In genomic region chr19:39320948-39321831, GRCh38 we compare ENCODE assay signal across 9 cellular contexts. TPM values are rescaled to one million over a fixed set of nuclear protein-coding genes. Genes with fewer than 3 reads are reported as not detected.
DNase-seq lines count a peak whose midpoint lies in the region; ATAC-seq and TF ChIP-seq lines count a peak whose summit lies in the region.
"Had no signal": no experiment of that assay in that cellular context is flagged by ENCODE, and none has a peak within 500 bp of the region (broad histone marks: within the 10 kb centered on the region; RNA-seq: fewer than 3 reads in every experiment).

No MANE protein-coding gene starts in this region.

- no peak for DNase-seq in CD8-positive, alpha-beta T cell
- DNase-seq in chondrocyte (ENCODE audit: low spot score) (no peak), osteocyte (ENCODE audit: extremely low spot score, unreplicated experiment) (no peak), MM.1S (no peak), GM19238 (ENCODE audit: insufficient read length, low spot score) (no peak)

- H3K79me2 ChIP-seq in MM.1S (ENCODE audit: low read length), result no peaks in the 10 kb centered on the region

- no peak overlapping the region for H3K4me2 ChIP-seq in MM.1S (ENCODE audit: low read depth, low read length)

- CTCF ChIA-PET in CD8-positive, alpha-beta T cell (lab: Charles Lee), result no interaction called here

- TF ChIP-seq CTCF in CD8-positive, alpha-beta T cell (IDR thresholded peaks at IDR 0.05), result no peak
- TF ChIP-seq CTCF in chondrocyte (IDR thresholded peaks at IDR 0.05) (no peak), osteocyte (IDR thresholded peaks at IDR 0.05) (no peak), MM.1S (IDR thresholded peaks at IDR 0.05; ENCODE audit: low read length) (no peak)

- H3K4me1 ChIP-seq in CD8-positive, alpha-beta T cell (ENCODE audit: insufficient read depth, low read length), result peaks cover 17% of the 10 kb centered on the region
- H3K4me1 ChIP-seq in MM.1S (ENCODE audit: low read length), result no peaks in the 10 kb centered on the region

- no peak overlapping the region for H3K4me3 ChIP-seq in CD8-positive, alpha-beta T cell (ENCODE audit: low read depth, low read length)
- H3K4me3 ChIP-seq in MM.1S (ENCODE audit: low read length), result no peak overlapping the region

- no peaks in the 10 kb centered on the region for H4K20me1 ChIP-seq in MM.1S (ENCODE audit: insufficient read depth, low read length)

- H3K27me3 ChIP-seq in CD8-positive, alpha-beta T cell (ENCODE audit: insufficient read depth, low read length), result no peaks in the 10 kb centered on the region
- no peaks in the 10 kb centered on the region for H3K27me3 ChIP-seq in MM.1S (replicated peaks; ENCODE audit: insufficient read depth, low read length)

- intact Hi-C loops in CD8-positive, alpha-beta T cell (cut with DNase I, micrococcal nuclease), result no loop called here

- H3K9me3 Mint-ChIP-seq in CD8-positive, alpha-beta T cell, result no peaks in the 10 kb centered on the region
- H3K9me3 Mint-ChIP-seq in IgD-negative memory B cell (no peaks in the 10 kb centered on the region), chondrocyte (ENCODE audit: low read depth) (no peaks in the 10 kb centered on the region), osteocyte (ENCODE audit: unreplicated experiment) (no peaks in the 10 kb centered on the region)

- no peak overlapping the region for H2AFZ ChIP-seq in MM.1S (ENCODE audit: low read length)

- H3K9ac ChIP-seq in MM.1S (ENCODE audit: low read length), result no peak overlapping the region

- H3K36me3 Mint-ChIP-seq in CD8-positive, alpha-beta T cell, result peaks cover 24% of the 10 kb centered on the region
- H3K36me3 Mint-ChIP-seq in IgD-negative memory B cell (peaks cover 4% of the 10 kb centered on the region), chondrocyte (ENCODE audit: low read depth) (peaks cover 1% of the 10 kb centered on the region), osteocyte (ENCODE audit: unreplicated experiment) (no peaks in the 10 kb centered on the region)

- POLR2A ChIA-PET in CD8-positive, alpha-beta T cell (lab: Charles Lee), result no interaction called here

- peak overlapping the region; percentile 81 for H3K27ac Mint-ChIP-seq in CD8-positive, alpha-beta T cell
- H3K27ac Mint-ChIP-seq in IgD-negative memory B cell (peak overlapping the region in 2 of 3 donors; percentile 4 to 55), chondrocyte (ENCODE audit: unreplicated experiment) (peak overlapping the region; percentile 1), osteocyte (ENCODE audit: unreplicated experiment) (peak overlapping the region; percentile 32)

- ATAC-seq in CD8-positive, alpha-beta T cell, result no peak
- ATAC-seq in GM21737 (IDR thresholded peaks at IDR 0.05; ENCODE audit: unreplicated experiment) (no peak), GM18873 (IDR thresholded peaks at IDR 0.05; ENCODE audit: low FRiP score, unreplicated experiment) (no peak)

- no peaks in the 10 kb centered on the region for H3K27me3 Mint-ChIP-seq in CD8-positive, alpha-beta T cell (ENCODE audit: low read depth)
- peaks cover 10% of the 10 kb centered on the region for H3K27me3 Mint-ChIP-seq in IgD-negative memory B cell
- H3K27me3 Mint-ChIP-seq in chondrocyte (ENCODE audit: low read depth), result no peaks in the 10 kb centered on the region
- H3K27me3 Mint-ChIP-seq in osteocyte (ENCODE audit: unreplicated experiment), result peaks cover 41% of the 10 kb centered on the region

- H3K9me3 ChIP-seq in CD8-positive, alpha-beta T cell (ENCODE audit: low read length), result no peaks in the 10 kb centered on the region
- H3K9me3 ChIP-seq in MM.1S (replicated peaks; ENCODE audit: insufficient read depth, low read length), result no peaks in the 10 kb centered on the region

- no peaks in the 10 kb centered on the region for H3K36me3 ChIP-seq in CD8-positive, alpha-beta T cell (ENCODE audit: insufficient read depth, low read length)
- no peaks in the 10 kb centered on the region for H3K36me3 ChIP-seq in MM.1S (replicated peaks; ENCODE audit: insufficient read depth, low read length)

- H3F3A ChIP-seq in MM.1S (ENCODE audit: insufficient read depth, low read length), result 0 out of 2 replicates have a peak, but pooled peaks cover 3% of the 10 kb centered on the region

- peak overlapping the region; percentile 81 for H3K4me3 Mint-ChIP-seq in CD8-positive, alpha-beta T cell
- H3K4me3 Mint-ChIP-seq in IgD-negative memory B cell (peak overlapping the region; percentile 76 to 94 (median 86)), chondrocyte (ENCODE audit: unreplicated experiment) (peak overlapping the region; percentile 67), osteocyte (ENCODE audit: unreplicated experiment) (peak overlapping the region; percentile 72)

- H3K9me2 ChIP-seq in MM.1S (replicated peaks; ENCODE audit: insufficient read depth, low read length), result no peaks in the 10 kb centered on the region

- H3K4me1 Mint-ChIP-seq in CD8-positive, alpha-beta T cell (ENCODE audit: low read depth), result peaks cover 31% of the 10 kb centered on the region
- peaks cover 0 to 16% (median 9%) of the 10 kb centered on the region in 3 donors for H3K4me1 Mint-ChIP-seq in IgD-negative memory B cell
- H3K4me1 Mint-ChIP-seq in chondrocyte (ENCODE audit: low read depth), result peaks cover 14% of the 10 kb centered on the region
- H3K4me1 Mint-ChIP-seq in osteocyte (ENCODE audit: unreplicated experiment), result peaks cover 11% of the 10 kb centered on the region

- H3K27ac ChIP-seq in CD8-positive, alpha-beta T cell (ENCODE audit: low read depth, low read length), result no peak overlapping the region
- no peak overlapping the region for H3K27ac ChIP-seq in MM.1S (ENCODE audit: low read length)

RNA-seq across cellular contexts. Expression of gene LRFN1, which starts 0.5 kb away (rescaled TPM):
- 1 to 10 TPM; 2.1 to 2.3 TPM for total RNA-seq in CD8-positive, alpha-beta T cell
- 2.2 TPM for polyA plus RNA-seq in IgD-negative memory B cell
- total RNA-seq in chondrocyte, result 1.7 to 2.0 TPM (median 1.7 TPM) in 3 replicates
- 0.31 and 0.35 TPM in 2 replicates for total RNA-seq in osteocyte

RNA-seq across cellular contexts. Expression of gene GMFG, which starts 14.7 kb away (rescaled TPM):
- 100 to 1,000 TPM; 247 to 248 TPM for total RNA-seq in CD8-positive, alpha-beta T cell
- 719 TPM for polyA plus RNA-seq in IgD-negative memory B cell
- total RNA-seq in chondrocyte (not detected in 3 replicates), osteocyte (not detected in 2 replicates)

RNA-seq across cellular contexts. Expression of gene SAMD4B, which starts 21.0 kb away (rescaled TPM):
- total RNA-seq in CD8-positive, alpha-beta T cell, result 10 to 100 TPM; 68.3 to 78.1 TPM
- polyA plus RNA-seq in IgD-negative memory B cell, result 22.2 TPM
- total RNA-seq in chondrocyte (77.3 to 82.9 TPM (median 81.1 TPM) in 3 replicates), osteocyte (100 and 101 TPM in 2 replicates)

RNA-seq across cellular contexts. Expression of gene IFNL1, which starts 25.0 kb away (rescaled TPM):
- total RNA-seq in CD8-positive, alpha-beta T cell, result under 1 TPM in 1 of 2 experiments, not detected in 1; 0.38 TPM
- polyA plus RNA-seq in IgD-negative memory B cell, result not detected
- total RNA-seq in chondrocyte, result not detected in 3 replicates
- not detected in 2 replicates for total RNA-seq in osteocyte
- total RNA-seq: cerebellum had no signal

RNA-seq across cellular contexts. Expression of gene IFNL2, which starts 53.0 kb away (rescaled TPM):
- not detected for total RNA-seq in CD8-positive, alpha-beta T cell
- polyA plus RNA-seq in IgD-negative memory B cell, result not detected
- total RNA-seq in chondrocyte (not detected in 3 replicates), osteocyte (not detected in 2 replicates)
- total RNA-seq: cerebellum had no signal

Comparison
In these comparisons a context has a peak if more than half of its experiments do, and no peak if none do; other contexts are left out.
1. H3K27ac Mint-ChIP-seq: peak in every context shown above with its lines; median percentile 81 in CD8-positive, alpha-beta T cell; 32 in osteocyte; 30 in IgD-negative memory B cell; 1 in chondrocyte.
2. RNA of gene GMFG, which starts 14.7 kb away (total RNA-seq): 247 to 248 TPM in CD8-positive, alpha-beta T cell; not detected in osteocyte and not detected in chondrocyte; every median in the first group is over 100 times any median in the second.
3. Peak in every context shown above with its lines, with median percentiles within 50 percentile points of each other: H3K4me3 Mint-ChIP-seq.